35 cellular contexts compared by ENCODE assay signal in genomic region chr2:137823196-137823595, GRCh38.
"Had no signal": no experiment of that assay in that cellular context is flagged by ENCODE, and none has a peak within 500 bp of the region (broad histone marks: within the 10 kb centered on the region; RNA-seq: fewer than 3 reads in every experiment).

No MANE protein-coding gene starts in this region.

- H3K36me3 ChIP-seq: MG63 had no signal

- H3K4me3 ChIP-seq: MG63 had no signal

- H3K9me3 ChIP-seq: MG63 had no signal

- H3K27me3 ChIP-seq: MG63 had no signal

- DNase-seq: Karpas-422, Kasumi-1, MG63, MV-4-11, NCI-H1048, NCI-H1092, NCI-H1092 treated with DMSO at 0.1 percent for 48 hours, NCI-H1105, NCI-H1105 treated with DMSO at 0.1 percent for 48 hours, NCI-H1417, NCI-H1417 treated with DMSO at 0.1 percent for 48 hours, NCI-H1436, NCI-H1436 treated with DMSO at 0.1 percent for 48 hours, NCI-H146, NCI-H1694, NCI-H1694 treated with DMSO at 0.1 percent for 48 hours, NCI-H187, NCI-H187 treated with DMSO at 0.1 percent for 48 hours, NCI-H1930, NCI-H2029, NCI-H2029 treated with DMSO at 0.1 percent for 48 hours, NCI-H2081, NCI-H2081 treated with DMSO at 0.1 percent for 48 hours, NCI-H2107, NCI-H2171, NCI-H2171 treated with DMSO at 0.1 percent for 48 hours, NCI-H2227 treated with DMSO at 0.1 percent for 48 hours, NCI-H226, NCI-H345, NCI-H446, NCI-H446 treated with DMSO at 0.1 percent for 48 hours, NCI-H510A, NCI-H510A treated with DMSO at 0.1 percent for 48 hours, NCI-H524, NCI-H524 treated with DMSO at 0.1 percent for 48 hours had no signal
